8 cellular contexts compared by ENCODE assay signal in genomic region chr15:98085003-98085639, GRCh38.
DNase-seq lines count a peak whose midpoint lies in the region; ATAC-seq and TF ChIP-seq lines count a peak whose summit lies in the region.

No MANE protein-coding gene starts in this region.

- H3K9me3 ChIP-seq in Panc1 (ENCODE audit: control insufficient read depth, insufficient read depth, low read depth, low read length) = no peaks in the 10 kb centered on the region; the same call in 1 of the 2 replicates
- no peaks in the 10 kb centered on the region for H3K9me3 ChIP-seq in lung (ENCODE audit: control insufficient read depth in 2 of 2, insufficient read depth in 1 of 2, low read length in 1 of 2)

- intact Hi-C loops in Panc1 (cut with micrococcal nuclease; ENCODE audit: unreplicated experiment) = loop anchor here (1.0 to 5.0 kb wide), 2 partner anchors 176 to 337 kb away; no protein-coding TSS in a partner anchor

- H3K27me3 ChIP-seq in Panc1 (ENCODE audit: control insufficient read depth, insufficient read depth, low read length) (no peaks in the 10 kb centered on the region), lung (ENCODE audit: control insufficient read depth, insufficient read depth) (no peaks in the 10 kb centered on the region)

- in situ Hi-C loops in Panc1 (cut with HindIII; ENCODE audit: low pct_unique_long_range_greater_than_20kb, low sequenced_read_pairs) = no loop called here

- H3K27ac ChIP-seq in Panc1 (ENCODE audit: low read length) (no peak overlapping the region), lung (ENCODE audit: low read depth in 1 of 2, low read length in 1 of 2) (no peak overlapping the region)

- no peaks in the 10 kb centered on the region for H3K4me1 ChIP-seq in Panc1 (ENCODE audit: control insufficient read depth, insufficient read depth, low read length)
- no peaks in the 10 kb centered on the region for H3K4me1 ChIP-seq in lung (ENCODE audit: control insufficient read depth in 2 of 2, insufficient read depth in 2 of 2, low read length in 2 of 2)

- H3K4me3 ChIP-seq in Panc1 (ENCODE audit: low read depth in 2 of 2, low read length in 2 of 2) (no peak overlapping the region), lung (no peak overlapping the region)

- 1 to 6% methylated on average over 2 of the region's 2 CpGs for WGBS in lung, 2 donors

- no TSS peak for BruUV-seq in Panc1 (replicated peaks; lab: Mats Ljungman, UMichigan)

- POLR2A ChIA-PET in Panc1 (lab: Charles Lee) = no interaction called here

- H3K36me3 ChIP-seq in Panc1 (ENCODE audit: control insufficient read depth, insufficient read depth, low read length) (no peaks in the 10 kb centered on the region), lung (ENCODE audit: control insufficient read depth in 2 of 2, insufficient read depth in 2 of 2, low read length in 2 of 2) (no peaks in the 10 kb centered on the region)

- CTCF ChIA-PET in Panc1 (lab: Charles Lee) = no interaction called here

- peak; percentile 64; the same call in 1 of the 2 replicates for TF ChIP-seq CTCF in Panc1 (IDR thresholded peaks at IDR 0.05)
- TF ChIP-seq CTCF in lung (IDR thresholded peaks at IDR 0.05; ENCODE audit: control extremely low read depth, extremely low read depth) = peak; percentile 49

- TF ChIP-seq RAD21 in Ishikawa (IDR thresholded peaks at IDR 0.05; ENCODE audit: low read depth) = peak; percentile 42

- ATAC-seq in Panc1 = no peak
- ATAC-seq in lung (ENCODE audit: insufficient read depth, low FRiP score) = no peak
- no peak for ATAC-seq in HG02870 (IDR thresholded peaks at IDR 0.05; ENCODE audit: unreplicated experiment)
- no peak for ATAC-seq in HG03442 (IDR thresholded peaks at IDR 0.05; ENCODE audit: unreplicated experiment)

- TF ChIP-seq EP300 in Ishikawa (IDR thresholded peaks at IDR 0.05; ENCODE audit: borderline replicate concordance) = no peak

- DNase-seq in SHP77 (lab: John Stamatoyannopoulos, UW) (peak; percentile 6 to 21), SHP77 treated with DMSO at 0.1 percent for 48 hours (lab: John Stamatoyannopoulos, UW) (no peak), Panc1 (ENCODE audit: low read depth, low spot score) (peak; percentile 36), lung (ENCODE audit: low spot score) (no peak)
- peak; percentile 17 for DNase-seq in central memory CD4-positive, alpha-beta T cell

TF ChIP-seq in Ishikawa, 13 proteins besides CTCF, POLR2A, EP300 and RAD21:
- no peak for TF ChIP-seq TCF12 (IDR thresholded peaks at IDR 0.05; ENCODE audit: low read depth)
- TF ChIP-seq EGR1 (IDR thresholded peaks at IDR 0.05) = no peak
- no peak for TF ChIP-seq FOXM1 (IDR thresholded peaks at IDR 0.05; ENCODE audit: borderline replicate concordance, low read depth)
- no peak for TF ChIP-seq REST (IDR thresholded peaks at IDR 0.05; ENCODE audit: low read depth)
- TF ChIP-seq CEBPB (IDR thresholded peaks at IDR 0.05) = no peak
- TF ChIP-seq NFIC (IDR thresholded peaks at IDR 0.05) = no peak
- no peak for TF ChIP-seq CREB1 (IDR thresholded peaks at IDR 0.05; ENCODE audit: low read depth)
- TF ChIP-seq ZBTB7A (IDR thresholded peaks at IDR 0.05; ENCODE audit: low read depth) = no peak
- TF ChIP-seq, protein P1, sequence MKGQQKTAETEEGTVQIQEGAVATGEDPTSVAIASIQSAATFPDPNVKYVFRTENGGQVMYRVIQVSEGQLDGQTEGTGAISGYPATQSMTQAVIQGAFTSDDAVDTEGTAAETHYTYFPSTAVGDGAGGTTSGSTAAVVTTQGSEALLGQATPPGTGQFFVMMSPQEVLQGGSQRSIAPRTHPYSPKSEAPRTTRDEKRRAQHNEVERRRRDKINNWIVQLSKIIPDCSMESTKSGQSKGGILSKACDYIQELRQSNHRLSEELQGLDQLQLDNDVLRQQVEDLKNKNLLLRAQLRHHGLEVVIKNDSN (IDR thresholded peaks at IDR 0.05) = no peak

Comparison
In these comparisons a context has a peak if more than half of its experiments do, and no peak if none do; other contexts are left out.
1. DNase-seq: peak in SHP77 (2 of 2), Panc1 (single experiment) and central memory CD4-positive, alpha-beta T cell (single experiment); none in SHP77 treated with DMSO at 0.1 percent for 48 hours (single experiment) and lung (single experiment).